In the genomic region with DNA sequence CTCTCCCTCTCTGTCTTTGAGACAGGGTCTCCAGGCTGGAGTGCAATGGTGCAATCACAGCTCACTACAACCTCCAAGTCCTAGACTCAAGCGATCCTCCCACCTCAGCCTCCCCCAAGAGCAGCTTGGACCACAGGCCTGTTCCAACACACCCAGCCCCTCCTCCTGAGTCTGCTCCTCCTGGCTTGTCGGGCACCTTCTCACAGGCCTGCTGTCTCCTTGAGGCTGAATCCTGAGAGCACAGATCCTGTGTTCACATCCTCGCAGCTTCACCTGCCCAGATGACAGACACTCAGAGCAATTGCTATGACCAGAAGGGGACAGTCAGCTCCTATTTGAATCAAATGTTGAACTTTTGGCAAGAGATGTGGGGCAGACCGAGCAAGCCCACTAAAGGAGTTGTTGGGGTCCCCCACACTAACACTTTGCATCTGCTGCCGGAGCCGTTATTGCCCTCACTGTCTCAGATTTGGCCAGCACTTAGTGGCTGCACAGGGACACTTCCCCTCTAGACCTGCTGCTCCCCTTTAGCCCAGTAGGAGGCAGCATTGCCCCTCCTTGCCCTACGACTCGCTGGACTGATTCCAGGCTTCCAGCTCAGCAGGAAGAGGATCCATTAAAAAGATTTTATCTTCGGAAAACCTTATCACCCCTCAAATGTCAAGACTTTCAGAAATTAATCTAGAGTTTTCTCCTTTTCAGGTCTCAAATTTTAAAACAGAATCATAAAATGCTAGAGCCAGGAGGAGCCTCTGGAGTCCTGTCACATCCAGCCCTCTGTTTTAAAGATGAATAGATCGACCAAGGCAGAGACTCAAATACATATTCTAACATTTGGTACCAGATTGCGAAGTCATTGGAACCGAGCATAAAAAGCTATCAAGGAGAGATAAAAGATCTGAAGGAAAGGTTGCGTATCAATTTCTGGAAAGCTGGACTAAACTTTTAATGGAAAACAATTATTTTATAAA, we compare ENCODE assay signal across 8 cellular contexts.
DNase-seq lines count a peak whose midpoint lies in the region; ATAC-seq and TF ChIP-seq lines count a peak whose summit lies in the region.

No MANE protein-coding gene starts in this region.

- H3K4me3 ChIP-seq in BJ (ENCODE audit: low read depth, low read length) (no peak overlapping the region), Panc1 (ENCODE audit: low read depth in 2 of 2, low read length in 2 of 2) (no peak overlapping the region), foreskin fibroblast (ENCODE audit: low read depth in 1 of 2, low read length in 2 of 2) (no peak overlapping the region), tibial nerve (no peak overlapping the region)

- TF ChIP-seq EP300 in tibial nerve (IDR thresholded peaks at IDR 0.05), result peak in 1 of 2 donors; percentile 69

- in situ Hi-C loops in Panc1 (cut with HindIII; ENCODE audit: low pct_unique_long_range_greater_than_20kb, low sequenced_read_pairs), result no loop called here

- no peaks in the 10 kb centered on the region for H3K9me3 Mint-ChIP-seq in activated T-helper 17 cell treated with anti-CD3 and anti-CD28 coated beads, Interleukin-2, amount 50 U/mL, for 72 hours

- BruUV-seq in Panc1 (replicated peaks; lab: Mats Ljungman, UMichigan), result no TSS peak

- no peaks in the 10 kb centered on the region for H3K4me1 Mint-ChIP-seq in activated T-helper 17 cell treated with anti-CD3 and anti-CD28 coated beads, Interleukin-2, amount 50 U/mL, for 72 hours

- no peak overlapping the region for H3K27ac Mint-ChIP-seq in activated T-helper 17 cell treated with anti-CD3 and anti-CD28 coated beads, Interleukin-2, amount 50 U/mL, for 72 hours

- H3K27me3 ChIP-seq in BJ (ENCODE audit: control insufficient read depth, insufficient read depth, low read length) (peaks cover 3% of the 10 kb centered on the region; the same call in 1 of the 2 replicates), Panc1 (ENCODE audit: control insufficient read depth, insufficient read depth, low read length) (peaks cover 5% of the 10 kb centered on the region; the same call in 1 of the 2 replicates), tibial nerve (no peaks in the 10 kb centered on the region)

- POLR2A ChIA-PET in BJ (lab: Charles Lee), result no interaction called here
- POLR2A ChIA-PET in Panc1 (lab: Charles Lee), result no interaction called here

- no peak overlapping the region for H3K27ac ChIP-seq in Panc1 (ENCODE audit: low read length)
- no peak overlapping the region for H3K27ac ChIP-seq in tibial nerve

- TF ChIP-seq POLR2A in tibial nerve (IDR thresholded peaks at IDR 0.05), result no peak

- no peaks in the 10 kb centered on the region for H3K36me3 Mint-ChIP-seq in activated T-helper 17 cell treated with anti-CD3 and anti-CD28 coated beads, Interleukin-2, amount 50 U/mL, for 72 hours (ENCODE audit: low read depth)

- DNase-seq in BJ (ENCODE audit: low read depth) (no peak), HS-27A (ENCODE audit: low read depth) (peak; percentile 34), Panc1 (ENCODE audit: low read depth, low spot score) (peak; percentile 61), foreskin fibroblast (peak; percentile 54 to 89), omental fat pad (ENCODE audit: low spot score) (peak; percentile 61), tibial nerve (ENCODE audit: low spot score in 2 of 2) (peak; percentile 58 to 87)

- CTCF ChIA-PET in BJ (lab: Yijun Ruan, JAX) (interaction anchor here (0.6 to 4.2 kb wide), 47 partner anchors 9 to 494 kb away, joined by 3 to 105 read pairs (median 5); partner anchors contain the start of genes RASL11B, SPATA18 and USP46), Panc1 (lab: Charles Lee) (interaction anchor here (0.6 to 1.6 kb wide), 3 partner anchors 120 to 1493 kb away, joined by 4 to 5 read pairs (median 5); no protein-coding TSS in a partner anchor)

- TF ChIP-seq CTCF in BJ (IDR thresholded peaks at IDR 0.05; ENCODE audit: insufficient read depth, low read depth, low read length) (peak; percentile 97), Panc1 (IDR thresholded peaks at IDR 0.05) (peak; percentile 87), foreskin fibroblast (IDR thresholded peaks at IDR 0.05; ENCODE audit: low read depth, low read length) (peak; percentile 98), omental fat pad (IDR thresholded peaks at IDR 0.05) (peak in 1 of 3 donors; percentile 57), tibial nerve (IDR thresholded peaks at IDR 0.05) (peak; percentile 75 to 82 (median 78))

- WGBS in tibial nerve, 2 donors, result 41 to 50% methylated on average over 12 to 13 of the region's 13 CpGs

- H3K4me1 ChIP-seq in Panc1 (ENCODE audit: control insufficient read depth, insufficient read depth, low read length), result no peaks in the 10 kb centered on the region
- H3K4me1 ChIP-seq in tibial nerve, result no peaks in the 10 kb centered on the region

- ATAC-seq in GM18909 (IDR thresholded peaks at IDR 0.05; ENCODE audit: poor library complexity, unreplicated experiment), result peak; percentile 74
- peak; percentile 84 for ATAC-seq in Panc1
- ATAC-seq in activated T-helper 17 cell treated with anti-CD3 and anti-CD28 coated beads, Interleukin-2, amount 50 U/mL, for 72 hours (replicated peaks), result peak; percentile 61
- no peak for ATAC-seq in omental fat pad (ENCODE audit: low FRiP score)

- H3K36me3 ChIP-seq in BJ (ENCODE audit: control insufficient read depth, insufficient read depth, low read length) (no peaks in the 10 kb centered on the region), Panc1 (ENCODE audit: control insufficient read depth, insufficient read depth, low read length) (no peaks in the 10 kb centered on the region), tibial nerve (no peaks in the 10 kb centered on the region)

- intact Hi-C loops in Panc1 (cut with micrococcal nuclease; ENCODE audit: unreplicated experiment), result loop anchor here (5.0 kb wide), 1 partner anchor 437 kb away; no protein-coding TSS in a partner anchor

- no peak overlapping the region for H3K4me3 Mint-ChIP-seq in activated T-helper 17 cell treated with anti-CD3 and anti-CD28 coated beads, Interleukin-2, amount 50 U/mL, for 72 hours

- H3K9me3 ChIP-seq in Panc1 (ENCODE audit: control insufficient read depth, insufficient read depth, low read depth, low read length) (no peaks in the 10 kb centered on the region), tibial nerve (no peaks in the 10 kb centered on the region)

- peaks cover 5% of the 10 kb centered on the region for H3K27me3 Mint-ChIP-seq in activated T-helper 17 cell treated with anti-CD3 and anti-CD28 coated beads, Interleukin-2, amount 50 U/mL, for 72 hours
